Comparison of ENCODE assay signal across 1 cellular context in genomic region chr6:31775184-31775583, GRCh38.
TF ChIP-seq lines count a peak whose summit lies in the region.

No MANE protein-coding gene starts in this region.

TF ChIP-seq in HEK293, 187 proteins besides CTCF, POLR2A, EP300 and RAD21 (continued from another document):
- TF ChIP-seq ZNF148 (tag by site-specific recombination; IDR thresholded peaks at IDR 0.05; ENCODE audit: borderline replicate concordance) (no peak), ZNF621 (tag by site-specific recombination; IDR thresholded peaks at IDR 0.05) (no peak), SP7 (tag by site-specific recombination; IDR thresholded peaks at IDR 0.05) (no peak)
